In the genomic region with DNA sequence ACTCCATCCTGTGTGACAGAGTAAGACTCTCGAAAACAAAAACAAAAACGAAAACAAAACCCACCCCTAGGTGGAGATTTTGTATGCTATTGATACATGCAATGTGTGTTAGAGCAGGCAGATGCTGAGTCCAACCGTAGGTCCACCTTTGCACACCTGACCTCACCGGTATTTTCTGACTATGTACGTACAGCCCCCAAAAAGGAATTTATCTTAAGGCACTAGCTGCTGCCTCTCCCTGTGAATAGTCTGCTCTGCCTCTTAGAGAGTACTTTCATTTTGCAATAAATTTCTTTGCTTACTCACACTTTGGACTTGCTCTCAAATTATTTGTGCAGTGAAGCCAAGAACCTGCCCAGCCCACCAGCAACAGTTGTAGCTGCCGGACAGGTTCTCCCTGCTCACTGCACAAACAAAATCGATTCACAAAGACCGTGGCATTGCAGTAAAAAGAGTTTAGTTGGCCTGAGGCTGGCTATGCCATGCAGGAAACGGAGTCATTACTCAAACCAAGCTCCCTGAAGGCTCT, we compare ENCODE assay signal across 11 cellular contexts. TPM values are rescaled to one million over a fixed set of nuclear protein-coding genes. Genes with fewer than 3 reads are reported as not detected.
DNase-seq lines count a peak whose midpoint lies in the region; ATAC-seq and TF ChIP-seq lines count a peak whose summit lies in the region.
"Had no signal": no experiment of that assay in that cellular context is flagged by ENCODE, and none has a peak within 500 bp of the region (broad histone marks: within the 10 kb centered on the region; RNA-seq: fewer than 3 reads in every experiment).

No MANE protein-coding gene starts in this region.

- DNase-seq in DMS153 (lab: John Stamatoyannopoulos, UW): peak; percentile 30
- DNase-seq in MG63: no peak
- DNase-seq in epithelial cell of esophagus (ENCODE audit: low read depth): peak; percentile 98
- no peak for DNase-seq in neuronal stem cell (ENCODE audit: low spot score)
- no peak for DNase-seq in NCI-H2107 treated with DMSO at 0.1 percent for 48 hours (lab: John Stamatoyannopoulos, UW; ENCODE audit: unreplicated experiment)
- no peak for DNase-seq in NCI-H1436 (lab: John Stamatoyannopoulos, UW)
- DNase-seq in heart left ventricle: no peak
- DNase-seq: mesendoderm, NCI-H2171 treated with DMSO at 0.1 percent for 48 hours had no signal

- no peak overlapping the region for H2AK5ac ChIP-seq in neuronal stem cell (ENCODE audit: low read depth, low read length)

- H4K91ac ChIP-seq in neuronal stem cell (ENCODE audit: low read depth, low read length, poor library complexity): no peak overlapping the region

- no peak for ATAC-seq in GM19467 (IDR thresholded peaks at IDR 0.05; ENCODE audit: unreplicated experiment)
- no peak for ATAC-seq in heart left ventricle

- no peak for TF ChIP-seq CTCF in epithelial cell of esophagus (IDR thresholded peaks at IDR 0.05; ENCODE audit: insufficient read depth, low read depth, low read length, missing control alignments)
- TF ChIP-seq CTCF in heart left ventricle (IDR thresholded peaks at IDR 0.05): no peak

- no peaks in the 10 kb centered on the region for H3K27me3 ChIP-seq in MG63
- no peaks in the 10 kb centered on the region for H3K27me3 ChIP-seq in neuronal stem cell (ENCODE audit: control insufficient read depth in 3 of 3, insufficient read depth in 3 of 3, low read depth in 1 of 3, low read length in 3 of 3)
- no peaks in the 10 kb centered on the region for H3K27me3 ChIP-seq in heart left ventricle
- H3K27me3 ChIP-seq: tibial nerve had no signal

- H3K4me1 ChIP-seq in neuronal stem cell (ENCODE audit: control insufficient read depth in 2 of 2, insufficient read depth in 1 of 2, low read depth in 1 of 2, low read length in 2 of 2): peaks cover 4 to 6% of the 10 kb centered on the region in 2 donors
- H3K4me1 ChIP-seq in heart left ventricle: peaks cover 0 to 16% (median 12%) of the 10 kb centered on the region in 12 donors

- intact Hi-C loops in heart left ventricle (cut with DNase I): loop anchor here in 7 of 10 donors (2.0 to 10.0 kb wide), 7 partner anchors 66 to 212 kb away; no protein-coding TSS in a partner anchor

- H3K4ac ChIP-seq in neuronal stem cell (ENCODE audit: low read length): no peak overlapping the region

- no peak for TF ChIP-seq POLR2A in heart left ventricle (IDR thresholded peaks at IDR 0.05)

- H3K27ac ChIP-seq in neuronal stem cell (replicated peaks; ENCODE audit: low read length): no peak overlapping the region
- H3K27ac ChIP-seq in heart left ventricle: no peak overlapping the region
- H3K27ac ChIP-seq: tibial nerve had no signal

- H3K9me3 ChIP-seq in MG63 (no peaks in the 10 kb centered on the region), neuronal stem cell (replicated peaks in 1 of 2; ENCODE audit: control insufficient read depth in 2 of 2, insufficient read depth in 1 of 2, low read depth in 1 of 2, low read length in 2 of 2) (no peaks in the 10 kb centered on the region), heart left ventricle (no peaks in the 10 kb centered on the region)
- H3K9me3 ChIP-seq: tibial nerve had no signal

- no peak overlapping the region for H2BK5ac ChIP-seq in neuronal stem cell (ENCODE audit: low read length)

- H3K4me2 ChIP-seq in neuronal stem cell (ENCODE audit: insufficient read depth, low read length, poor library complexity, severe bottlenecking): no peak overlapping the region

- H2AFZ ChIP-seq in neuronal stem cell (ENCODE audit: low read length): peak overlapping the region; percentile 25

- no peak overlapping the region for H2BK12ac ChIP-seq in neuronal stem cell (ENCODE audit: low read length)

- no peaks in the 10 kb centered on the region for H3K79me1 ChIP-seq in neuronal stem cell (ENCODE audit: low read depth, low read length)

- H4K8ac ChIP-seq in neuronal stem cell (ENCODE audit: low read depth, low read length): no peak overlapping the region

- WGBS in neuronal stem cell (ENCODE audit: extremely low coverage in 2 of 2, insufficient read length in 2 of 2, insufficient replicate concordance in 1 of 2), 2 donors: no CpG with 5 or more reads among the region's 9 CpGs
- 68 to 74% (median 70%) methylated on average over 8 to 9 of the region's 9 CpGs for WGBS in heart left ventricle, 4 donors

- H2BK120ac ChIP-seq in neuronal stem cell (ENCODE audit: low read depth, low read length): no peak overlapping the region

- H3K36me3 ChIP-seq in MG63 (no peaks in the 10 kb centered on the region), neuronal stem cell (replicated peaks in 1 of 2; ENCODE audit: control insufficient read depth in 2 of 2, insufficient read depth in 2 of 2, low read length in 2 of 2) (peaks cover 0 to 8% of the 10 kb centered on the region in 2 donors), heart left ventricle (no peaks in the 10 kb centered on the region)
- H3K36me3 ChIP-seq: tibial nerve had no signal

- H3K18ac ChIP-seq in neuronal stem cell (ENCODE audit: low read length): no peak overlapping the region

- H3K4me3 ChIP-seq in MG63 (peak overlapping the region; percentile 23), epithelial cell of esophagus (ENCODE audit: low read length) (peak overlapping the region; percentile 46), neuronal stem cell (ENCODE audit: low read length in 2 of 2) (no peak overlapping the region), heart left ventricle (no peak overlapping the region)
- H3K4me3 ChIP-seq: tibial nerve had no signal

- H3K23ac ChIP-seq in neuronal stem cell (ENCODE audit: low read depth, low read length, poor library complexity): no peak overlapping the region

- no peak overlapping the region for H3K9ac ChIP-seq in neuronal stem cell (ENCODE audit: low read depth, low read length, poor library complexity)

- no peak overlapping the region for H2BK15ac ChIP-seq in neuronal stem cell (ENCODE audit: low read length)

- H3K14ac ChIP-seq in neuronal stem cell (ENCODE audit: low read length): no peak overlapping the region

RNA-seq across cellular contexts. Expression of gene ZNF77, which starts 8.2 kb away (rescaled TPM):
- total RNA-seq in MG63 (2014; rRNA removed; shearing (Covaris generic); ENCODE audit: low replicate concordance): 5.0 and 6.8 TPM in 2 replicates
- polyA plus RNA-seq in neuronal stem cell (2013, experiment 1 of 2): 3.4 TPM
- 3.5 TPM for polyA plus RNA-seq in neuronal stem cell (2013, experiment 2 of 2)
- 1 to 10 TPM; 1.8 to 3.2 (median 2.3) TPM for total RNA-seq in heart left ventricle
- polyA plus RNA-seq in heart left ventricle: 1 to 10 TPM; 1.7 to 2.5 TPM

RNA-seq across cellular contexts. Expression of gene TLE6, which starts 24.3 kb away (rescaled TPM):
- total RNA-seq in MG63 (2014; rRNA removed; shearing (Covaris generic); ENCODE audit: low replicate concordance): not detected in 2 replicates
- 0.88 TPM for polyA plus RNA-seq in neuronal stem cell (2013, experiment 1 of 2)
- 0.75 TPM for polyA plus RNA-seq in neuronal stem cell (2013, experiment 2 of 2)
- 1 to 10 TPM in 2 of 9 donors, under 1 TPM in 6, not detected in 1; 0.21 to 1.3 (median 0.57) TPM for total RNA-seq in heart left ventricle
- polyA plus RNA-seq in heart left ventricle: 1 to 10 TPM; 1.3 to 1.4 TPM

RNA-seq across cellular contexts. Expression of gene ZNF57, which starts 52.3 kb away (rescaled TPM):
- 2.2 and 3.3 TPM in 2 replicates for total RNA-seq in MG63 (2014; rRNA removed; shearing (Covaris generic); ENCODE audit: low replicate concordance)
- polyA plus RNA-seq in neuronal stem cell (2013, experiment 1 of 2): 2.5 TPM
- 2.5 TPM for polyA plus RNA-seq in neuronal stem cell (2013, experiment 2 of 2)
- 1 to 10 TPM; 2.1 to 5.6 (median 3.3) TPM for total RNA-seq in heart left ventricle
- 1 to 10 TPM; 2.3 to 3.8 TPM for polyA plus RNA-seq in heart left ventricle

Comparison
In these comparisons a context has a peak if more than half of its experiments do, and no peak if none do; other contexts are left out.
1. DNase-seq: peak in DMS153 (single experiment) and epithelial cell of esophagus (single experiment); none in MG63 (single experiment), neuronal stem cell (single experiment), NCI-H2107 treated with DMSO at 0.1 percent for 48 hours (single experiment), NCI-H1436 (single experiment) and heart left ventricle (0 of 5).
2. H3K4me3 ChIP-seq: peak in MG63 (single experiment) and epithelial cell of esophagus (single experiment); none in neuronal stem cell (0 of 2) and heart left ventricle (0 of 12).